In the genomic region with DNA sequence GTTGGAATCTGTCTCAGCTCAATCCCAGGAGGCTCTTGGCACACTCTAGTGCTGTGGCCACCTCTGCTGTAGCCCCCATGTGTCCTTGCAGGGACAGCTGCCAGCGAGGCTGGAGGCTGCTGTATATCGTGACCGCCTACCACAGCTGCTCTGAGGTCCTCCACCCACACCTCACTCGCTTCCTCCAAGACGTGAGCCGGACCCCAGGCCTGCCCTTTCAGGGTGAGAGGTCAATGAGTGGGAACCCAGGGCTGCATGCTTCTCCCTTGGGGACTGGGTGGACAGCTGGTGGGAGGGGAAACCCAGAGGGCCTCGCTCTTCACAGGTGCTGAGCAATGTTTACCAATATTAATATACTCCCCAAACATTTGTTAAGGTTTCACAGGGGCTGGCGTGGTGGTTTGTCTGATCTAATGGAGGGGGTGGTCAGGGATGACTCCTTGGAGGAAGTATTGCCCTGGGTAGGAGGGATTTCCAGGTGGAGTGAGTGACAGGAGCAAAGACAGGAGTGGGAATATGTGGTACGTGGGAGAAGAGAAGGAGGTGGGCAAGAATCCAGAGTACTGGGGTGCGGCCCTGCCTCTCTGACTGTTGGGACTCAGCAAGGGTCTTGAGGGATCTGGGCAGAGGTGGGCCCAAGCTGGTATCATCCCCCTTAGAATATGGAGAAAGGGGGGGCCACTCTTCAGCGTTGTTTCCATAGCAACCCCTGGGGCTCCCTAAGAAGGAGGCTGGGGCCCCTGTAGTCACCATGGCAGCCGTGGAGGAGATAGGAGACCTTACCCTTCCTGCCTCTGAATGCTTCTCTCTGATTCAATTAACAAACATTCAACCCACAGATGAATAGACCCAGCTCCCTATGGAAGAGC, we compare ENCODE assay signal across 1 cellular context.
A peak's percentile ranks its signal among the peaks of the same experiment; 100 is the strongest.
TF ChIP-seq lines count a peak whose summit lies in the region.

No MANE protein-coding gene starts in this region.

TF ChIP-seq in K562, 482 proteins besides CTCF, POLR2A, EP300 and RAD21:
- TF ChIP-seq, protein P1, sequence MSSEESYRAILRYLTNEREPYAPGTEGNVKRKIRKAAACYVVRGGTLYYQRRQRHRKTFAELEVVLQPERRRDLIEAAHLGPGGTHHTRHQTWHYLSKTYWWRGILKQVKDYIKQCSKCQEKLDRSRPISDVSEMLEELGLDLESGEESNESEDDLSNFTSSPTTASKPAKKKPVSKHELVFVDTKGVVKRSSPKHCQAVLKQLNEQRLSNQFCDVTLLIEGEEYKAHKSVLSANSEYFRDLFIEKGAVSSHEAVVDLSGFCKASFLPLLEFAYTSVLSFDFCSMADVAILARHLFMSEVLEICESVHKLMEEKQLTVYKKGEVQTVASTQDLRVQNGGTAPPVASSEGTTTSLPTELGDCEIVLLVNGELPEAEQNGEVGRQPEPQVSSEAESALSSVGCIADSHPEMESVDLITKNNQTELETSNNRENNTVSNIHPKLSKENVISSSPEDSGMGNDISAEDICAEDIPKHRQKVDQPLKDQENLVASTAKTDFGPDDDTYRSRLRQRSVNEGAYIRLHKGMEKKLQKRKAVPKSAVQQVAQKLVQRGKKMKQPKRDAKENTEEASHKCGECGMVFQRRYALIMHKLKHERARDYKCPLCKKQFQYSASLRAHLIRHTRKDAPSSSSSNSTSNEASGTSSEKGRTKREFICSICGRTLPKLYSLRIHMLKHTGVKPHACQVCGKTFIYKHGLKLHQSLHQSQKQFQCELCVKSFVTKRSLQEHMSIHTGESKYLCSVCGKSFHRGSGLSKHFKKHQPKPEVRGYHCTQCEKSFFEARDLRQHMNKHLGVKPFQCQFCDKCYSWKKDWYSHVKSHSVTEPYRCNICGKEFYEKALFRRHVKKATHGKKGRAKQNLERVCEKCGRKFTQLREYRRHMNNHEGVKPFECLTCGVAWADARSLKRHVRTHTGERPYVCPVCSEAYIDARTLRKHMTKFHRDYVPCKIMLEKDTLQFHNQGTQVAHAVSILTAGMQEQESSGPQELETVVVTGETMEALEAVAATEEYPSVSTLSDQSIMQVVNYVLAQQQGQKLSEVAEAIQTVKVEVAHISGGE (CRISPR knock-in tag; IDR thresholded peaks at IDR 0.05): no peak
- TF ChIP-seq EGR1 (conservative IDR thresholded peaks at IDR 0.05) (peak; percentile 47; the same call in 1 of the 2 replicates), RFX1 (IDR thresholded peaks at IDR 0.05) (peak; percentile 79), HDAC6 (IDR thresholded peaks at IDR 0.05; ENCODE audit: low read depth, low read length) (no peak), NCOA1 (IDR thresholded peaks at IDR 0.05; ENCODE audit: low read depth) (no peak)
- TF ChIP-seq, protein P2, sequence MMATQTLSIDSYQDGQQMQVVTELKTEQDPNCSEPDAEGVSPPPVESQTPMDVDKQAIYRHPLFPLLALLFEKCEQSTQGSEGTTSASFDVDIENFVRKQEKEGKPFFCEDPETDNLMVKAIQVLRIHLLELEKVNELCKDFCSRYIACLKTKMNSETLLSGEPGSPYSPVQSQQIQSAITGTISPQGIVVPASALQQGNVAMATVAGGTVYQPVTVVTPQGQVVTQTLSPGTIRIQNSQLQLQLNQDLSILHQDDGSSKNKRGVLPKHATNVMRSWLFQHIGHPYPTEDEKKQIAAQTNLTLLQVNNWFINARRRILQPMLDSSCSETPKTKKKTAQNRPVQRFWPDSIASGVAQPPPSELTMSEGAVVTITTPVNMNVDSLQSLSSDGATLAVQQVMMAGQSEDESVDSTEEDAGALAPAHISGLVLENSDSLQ (IDR thresholded peaks at IDR 0.05): peak; percentile 30
